1 cellular context compared by ENCODE assay signal in genomic region chr1:19433610-19433999, GRCh38.
TF ChIP-seq lines count a peak whose summit lies in the region.

No MANE protein-coding gene starts in this region.

TF ChIP-seq in WTC11, 78 proteins besides CTCF, POLR2A, EP300 and RAD21 (continued from another document):
- TF ChIP-seq TEAD1 (CRISPR knock-in tag; IDR thresholded peaks at IDR 0.05) (no peak), ZNF121 (CRISPR knock-in tag; IDR thresholded peaks at IDR 0.05) (no peak), NR2C2 (CRISPR knock-in tag; IDR thresholded peaks at IDR 0.05) (no peak), ATF1 (CRISPR knock-in tag; IDR thresholded peaks at IDR 0.05) (no peak)
